Comparison of ENCODE assay signal across 18 cellular contexts in the genomic region with DNA sequence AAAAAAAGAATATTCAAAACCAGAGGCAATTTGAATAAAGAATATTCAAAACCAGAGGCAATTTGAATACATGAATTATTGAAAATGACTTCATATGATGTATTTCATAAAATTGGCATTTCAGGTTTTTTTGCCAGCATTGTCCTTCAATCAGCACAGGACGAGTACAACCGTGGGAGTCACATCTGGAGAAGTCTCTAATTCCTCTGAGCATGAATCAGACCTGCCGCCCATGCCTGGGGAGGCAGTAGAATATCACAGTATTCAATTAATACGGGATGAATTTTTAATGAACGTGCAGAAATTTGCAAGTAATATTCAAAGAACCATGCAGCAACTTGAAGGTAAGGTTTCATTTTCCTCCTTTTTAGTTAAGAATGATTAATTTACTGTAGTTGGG. TPM values are rescaled to one million over a fixed set of nuclear protein-coding genes. Genes with fewer than 3 reads are reported as not detected.
DNase-seq lines count a peak whose midpoint lies in the region; TF ChIP-seq lines count a peak whose summit lies in the region.
"Had no signal": no experiment of that assay in that cellular context is flagged by ENCODE, and none has a peak within 500 bp of the region (broad histone marks: within the 10 kb centered on the region; RNA-seq: fewer than 3 reads in every experiment).

No MANE protein-coding gene starts in this region.

- no peak overlapping the region for H3K9ac ChIP-seq in Karpas-422 (ENCODE audit: low read length)
- H3K9ac ChIP-seq in GM23248 = no peak overlapping the region
- H3K9ac ChIP-seq: BLaER1 treated with 17β-estradiol and CSF1 and Interleukin-3, amounts not matched to agents 10 nM and 100 nM had no signal

- H3K4me2 ChIP-seq in Karpas-422 (ENCODE audit: low read depth, low read length, poor library complexity, severe bottlenecking) = no peak overlapping the region
- H3K4me2 ChIP-seq in GM23248 (ENCODE audit: unreplicated experiment) = no peak overlapping the region
- H3K4me2 ChIP-seq: BLaER1 treated with 17β-estradiol and CSF1 and Interleukin-3, amounts not matched to agents 10 nM and 100 nM; GM23338 had no signal

- H2AFZ ChIP-seq in Karpas-422 (ENCODE audit: low read length) (no peak overlapping the region), GM23248 (no peak overlapping the region)
- H2AFZ ChIP-seq: GM23338 had no signal

- H3K4me3 Mint-ChIP-seq in glutamatergic neuron (ENCODE audit: unreplicated experiment) = peak overlapping the region; percentile 16
- H3K4me3 Mint-ChIP-seq: CD14-positive monocyte; CD4-positive, alpha-beta T cell; CD8-positive, alpha-beta memory T cell; GM23338; H9 had no signal

- H3K27me3 Mint-ChIP-seq in glutamatergic neuron (ENCODE audit: unreplicated experiment) = no peaks in the 10 kb centered on the region
- H3K27me3 Mint-ChIP-seq: CD4-positive, alpha-beta T cell had no signal

- H3K9me2 ChIP-seq in Karpas-422 (replicated peaks; ENCODE audit: insufficient read depth, low read length) (no peaks in the 10 kb centered on the region), GM23248 (ENCODE audit: insufficient read depth) (no peaks in the 10 kb centered on the region)

- in situ Hi-C loops in GM23248 (cut with MboI) = no loop called here

- H3K9me3 ChIP-seq in Karpas-422 (ENCODE audit: low read length) (no peaks in the 10 kb centered on the region), GM23248 (ENCODE audit: low read depth) (no peaks in the 10 kb centered on the region)
- H3K9me3 ChIP-seq: BE2C had no signal

- H3K27me3 ChIP-seq in Karpas-422 (ENCODE audit: low read length) = no peaks in the 10 kb centered on the region
- H3K27me3 ChIP-seq in GM23248 (replicated peaks; ENCODE audit: insufficient read depth) = peaks cover 6% of the 10 kb centered on the region; the same call in 1 of the 2 replicates
- H3K27me3 ChIP-seq: BE2C; BLaER1 treated with 17β-estradiol and CSF1 and Interleukin-3, amounts not matched to agents 10 nM and 100 nM had no signal

- no peaks in the 10 kb centered on the region for H3K36me3 ChIP-seq in Karpas-422 (ENCODE audit: insufficient read depth, low read length)
- H3K36me3 ChIP-seq in GM23248 (ENCODE audit: low read depth) = no peaks in the 10 kb centered on the region
- H3K36me3 ChIP-seq: BE2C; BLaER1 treated with 17β-estradiol and CSF1 and Interleukin-3, amounts not matched to agents 10 nM and 100 nM had no signal

- H4K20me1 ChIP-seq in Karpas-422 (ENCODE audit: insufficient read depth, low read depth, low read length) (no peaks in the 10 kb centered on the region), GM23248 (ENCODE audit: insufficient read depth) (no peaks in the 10 kb centered on the region)
- H4K20me1 ChIP-seq: BLaER1 treated with 17β-estradiol and CSF1 and Interleukin-3, amounts not matched to agents 10 nM and 100 nM had no signal

- H3K4me1 ChIP-seq in Karpas-422 (ENCODE audit: low read length) (peaks cover 6% of the 10 kb centered on the region), GM23248 (ENCODE audit: insufficient read depth) (no peaks in the 10 kb centered on the region)
- H3K4me1 ChIP-seq: BE2C; BLaER1 treated with 17β-estradiol and CSF1 and Interleukin-3, amounts not matched to agents 10 nM and 100 nM had no signal

- H3K27ac ChIP-seq in Karpas-422 (ENCODE audit: low read length) (no peak overlapping the region), GM23248 (no peak overlapping the region)
- H3K27ac ChIP-seq: BLaER1 treated with 17β-estradiol and CSF1 and Interleukin-3, amounts not matched to agents 10 nM and 100 nM had no signal

- H3F3A ChIP-seq in GM23248 (ENCODE audit: insufficient read depth) = no peaks in the 10 kb centered on the region

- H3K4me3 ChIP-seq in Karpas-422 (ENCODE audit: low read length) (no peak overlapping the region), GM23248 (no peak overlapping the region)
- H3K4me3 ChIP-seq: BLaER1 treated with 17β-estradiol and CSF1 and Interleukin-3, amounts not matched to agents 10 nM and 100 nM; GM12878; GM23338 had no signal

- peak; percentile 30 for DNase-seq in Ammon's horn (ENCODE audit: low spot score)
- peak; percentile 43 for DNase-seq in Karpas-422
- no peak for DNase-seq in glutamatergic neuron
- DNase-seq in cerebellum (ENCODE audit: low spot score) = no peak
- DNase-seq in GM23248 = no peak
- no peak for DNase-seq in stimulated activated CD4-positive, alpha-beta T cell treated with anti-CD3 and anti-CD28 coated beads, Interleukin-4, amount 100 ng/mL, for 1 hour
- DNase-seq: BE2C; CD4-positive, alpha-beta T cell; CD8-positive, alpha-beta memory T cell; DMS 273 treated with DMSO at 0.1 percent for 48 hours; DMS79; EL; GDM1; H9 had no signal

- 38 to 42% methylated on average over 5 of the region's 5 CpGs for WGBS in GM23248 (ENCODE audit: low coverage in 1 of 2, low lambda C conversion rate in 2 of 2, missing lambda C conversion rate in 2 of 2), 2 experiments

- no peak for TF ChIP-seq CTCF in glutamatergic neuron (IDR thresholded peaks at IDR 0.05; ENCODE audit: partially characterized antibody, unreplicated experiment)

- no peaks in the 10 kb centered on the region for H3K79me2 ChIP-seq in Karpas-422 (ENCODE audit: low read length)
- H3K79me2 ChIP-seq in GM23248 (ENCODE audit: insufficient read depth) = no peaks in the 10 kb centered on the region

- H3K27ac Mint-ChIP-seq in glutamatergic neuron (ENCODE audit: unreplicated experiment) = peak overlapping the region; percentile 8
- H3K27ac Mint-ChIP-seq: CD14-positive monocyte; CD4-positive, alpha-beta T cell; CD8-positive, alpha-beta memory T cell; GM23338; H9 had no signal

- H3K9me3 Mint-ChIP-seq in glutamatergic neuron (ENCODE audit: unreplicated experiment) = no peaks in the 10 kb centered on the region
- H3K9me3 Mint-ChIP-seq: CD4-positive, alpha-beta T cell; GM23338; H9 had no signal

- peaks cover 5% of the 10 kb centered on the region for H3K36me3 Mint-ChIP-seq in glutamatergic neuron (ENCODE audit: unreplicated experiment)
- H3K36me3 Mint-ChIP-seq: CD14-positive monocyte; CD8-positive, alpha-beta memory T cell had no signal

- H3K4me1 Mint-ChIP-seq in glutamatergic neuron (ENCODE audit: low read depth, unreplicated experiment) = no peaks in the 10 kb centered on the region
- H3K4me1 Mint-ChIP-seq: CD14-positive monocyte; CD8-positive, alpha-beta memory T cell; GM23338; H9 had no signal

RNA-seq across cellular contexts. Expression of gene DNAH10, which starts 18.9 kb away (rescaled TPM):
- total RNA-seq in Karpas-422 (2014; rRNA removed; shearing (Covaris generic); ENCODE audit: low replicate concordance) = 0.29 and 0.30 TPM in 2 replicates
- total RNA-seq in glutamatergic neuron (ENCODE audit: unreplicated experiment) (0.66 TPM), cerebellum (2.1 TPM)
- 0.11 and 0.13 TPM in 2 replicates for total RNA-seq in GM23248 (2014; rRNA removed; shearing (Covaris generic))
- 0.32 and 0.44 TPM in 2 replicates for polyA plus RNA-seq in GM23248 (2016; fragmentation: Nextera tagmentation; extraction: Ambion mirVana)
- polyA plus RNA-seq: CD14-positive monocyte; CD8-positive, alpha-beta memory T cell had no signal

Comparison
In these comparisons a context has a peak if more than half of its experiments do, and no peak if none do; other contexts are left out.
1. DNase-seq: peak in Ammon's horn (single experiment) and Karpas-422 (single experiment); none in glutamatergic neuron (single experiment), cerebellum (single experiment), GM23248 (single experiment) and stimulated activated CD4-positive, alpha-beta T cell treated with anti-CD3 and anti-CD28 coated beads, Interleukin-4, amount 100 ng/mL, for 1 hour (single experiment).